8 cellular contexts compared by ENCODE assay signal in genomic region chr2:71276311-71277158, GRCh38. TPM values are rescaled to one million over a fixed set of nuclear protein-coding genes. Genes with fewer than 3 reads are reported as not detected.
DNase-seq lines count a peak whose midpoint lies in the region; ATAC-seq lines count a peak whose summit lies in the region.

No MANE protein-coding gene starts in this region.

- CTCF ChIA-PET in activated naive CD4-positive, alpha-beta T cell treated with anti-CD3 and anti-CD28 coated beads, Interleukin-2, amount 10 ng/mL, durations not matched to agents 7 days and 5 days (lab: Charles Lee): interaction anchor here (0.7 kb wide), 1 partner anchor 55 kb away, joined by 3 read pairs; the partner anchor contains the start of gene ZNF638

- DNase-seq in DMS79 treated with DMSO at 0.1 percent for 48 hours (lab: John Stamatoyannopoulos, UW) (peak; percentile 83), KBM-7 (peak; percentile 96), SK-MEL-5 (ENCODE audit: low read depth, low spot score) (peak; percentile 94), globus pallidus (ENCODE audit: low spot score) (peak; percentile 90), non-pigmented ciliary epithelial cell (ENCODE audit: low read depth) (peak; percentile 23), stromal cell of bone marrow (ENCODE audit: low read depth) (peak; percentile 66)
- peak; percentile 89 for DNase-seq in activated naive CD4-positive, alpha-beta T cell treated with anti-CD3 and anti-CD28 coated beads, Interleukin-2, amount 10 ng/mL, durations not matched to agents 7 days and 5 days

- in situ Hi-C loops in KBM-7 (cut with MboI; ENCODE audit: low pct_unique_long_range_greater_than_20kb, low sequenced_read_pairs) (no loop called here), SK-MEL-5 (cut with HindIII; ENCODE audit: low pct_unique_long_range_greater_than_20kb, low sequenced_read_pairs) (no loop called here)

- H3K4me3 Mint-ChIP-seq in activated naive CD4-positive, alpha-beta T cell treated with anti-CD3 and anti-CD28 coated beads, Interleukin-2, amount 10 ng/mL, durations not matched to agents 7 days and 5 days: peak overlapping the region; percentile 69

- H3K27ac Mint-ChIP-seq in activated naive CD4-positive, alpha-beta T cell treated with anti-CD3 and anti-CD28 coated beads, Interleukin-2, amount 10 ng/mL, durations not matched to agents 7 days and 5 days: no peak overlapping the region

- H3K4me1 Mint-ChIP-seq in activated naive CD4-positive, alpha-beta T cell treated with anti-CD3 and anti-CD28 coated beads, Interleukin-2, amount 10 ng/mL, durations not matched to agents 7 days and 5 days: peaks cover 21% of the 10 kb centered on the region

- ATAC-seq in GM21717 (IDR thresholded peaks at IDR 0.05; ENCODE audit: unreplicated experiment): peak; percentile 99

- peaks cover 7% of the 10 kb centered on the region for H3K9me3 Mint-ChIP-seq in activated naive CD4-positive, alpha-beta T cell treated with anti-CD3 and anti-CD28 coated beads, Interleukin-2, amount 10 ng/mL, durations not matched to agents 7 days and 5 days

- peaks cover 88% of the 10 kb centered on the region for H3K27me3 Mint-ChIP-seq in activated naive CD4-positive, alpha-beta T cell treated with anti-CD3 and anti-CD28 coated beads, Interleukin-2, amount 10 ng/mL, durations not matched to agents 7 days and 5 days

- H3K36me3 Mint-ChIP-seq in activated naive CD4-positive, alpha-beta T cell treated with anti-CD3 and anti-CD28 coated beads, Interleukin-2, amount 10 ng/mL, durations not matched to agents 7 days and 5 days: peaks cover 2% of the 10 kb centered on the region

RNA-seq across cellular contexts. Expression of gene PAIP2B, which starts 49.6 kb away (rescaled TPM):
- 1.0 and 1.5 TPM in 2 replicates for total RNA-seq in SK-MEL-5 (2014; rRNA removed; shearing (Covaris generic))
- 1.5 TPM in 2 replicates for polyA plus RNA-seq in SK-MEL-5 (2015; cell fraction: cytosol; rRNA removed)
- 0.93 and 1.5 TPM in 2 replicates for polyA plus RNA-seq in SK-MEL-5 (2015; cell fraction: nucleus; rRNA removed)

RNA-seq across cellular contexts. Expression of gene ZNF638, which starts 55.0 kb away (rescaled TPM):
- total RNA-seq in SK-MEL-5 (2014; rRNA removed; shearing (Covaris generic)): 166 and 191 TPM in 2 replicates
- 80.3 and 96.1 TPM in 2 replicates for polyA plus RNA-seq in SK-MEL-5 (2015; cell fraction: cytosol; rRNA removed)
- 316 TPM in 2 replicates for polyA plus RNA-seq in SK-MEL-5 (2015; cell fraction: nucleus; rRNA removed)

Comparison
In these comparisons a context has a peak if more than half of its experiments do, and no peak if none do; other contexts are left out.
1. Peak in every context shown above with its lines: DNase-seq and ATAC-seq.
2. DNase-seq: peak in every context shown above with its lines; median percentile 96 in KBM-7; 94 in SK-MEL-5; 90 in globus pallidus; 89 in activated naive CD4-positive, alpha-beta T cell treated with anti-CD3 and anti-CD28 coated beads, Interleukin-2, amount 10 ng/mL, durations not matched to agents 7 days and 5 days; 83 in DMS79 treated with DMSO at 0.1 percent for 48 hours; 66 in stromal cell of bone marrow; 23 in non-pigmented ciliary epithelial cell.